ENCODE assay signal across 1 cellular context in the genomic region with DNA sequence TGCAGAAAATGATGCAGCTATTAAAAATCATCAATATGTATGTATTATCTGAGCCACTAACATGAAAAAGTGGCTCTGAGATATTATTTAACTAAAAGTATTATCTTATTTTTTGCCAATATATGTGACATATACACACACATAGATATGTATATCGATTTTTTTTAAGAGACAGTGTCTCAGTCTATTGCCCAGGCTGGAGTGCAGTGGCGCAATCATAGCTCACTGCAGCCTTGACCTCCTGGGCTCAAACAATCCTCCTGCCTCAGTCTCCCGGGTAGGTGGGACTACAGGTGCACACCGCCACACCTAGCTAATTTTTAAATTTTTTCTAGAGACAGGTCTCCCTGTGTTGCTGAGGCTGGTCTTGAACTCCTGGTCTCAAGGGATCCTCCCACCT.
TF ChIP-seq lines count a peak whose summit lies in the region.

No MANE protein-coding gene starts in this region.

TF ChIP-seq in IMR-90, 13 proteins besides CTCF, POLR2A, EP300 and RAD21 (continued from another document):
- no peak for TF ChIP-seq FOS (IDR thresholded peaks at IDR 0.05; ENCODE audit: low read depth, low read length)
- TF ChIP-seq, protein P1, sequence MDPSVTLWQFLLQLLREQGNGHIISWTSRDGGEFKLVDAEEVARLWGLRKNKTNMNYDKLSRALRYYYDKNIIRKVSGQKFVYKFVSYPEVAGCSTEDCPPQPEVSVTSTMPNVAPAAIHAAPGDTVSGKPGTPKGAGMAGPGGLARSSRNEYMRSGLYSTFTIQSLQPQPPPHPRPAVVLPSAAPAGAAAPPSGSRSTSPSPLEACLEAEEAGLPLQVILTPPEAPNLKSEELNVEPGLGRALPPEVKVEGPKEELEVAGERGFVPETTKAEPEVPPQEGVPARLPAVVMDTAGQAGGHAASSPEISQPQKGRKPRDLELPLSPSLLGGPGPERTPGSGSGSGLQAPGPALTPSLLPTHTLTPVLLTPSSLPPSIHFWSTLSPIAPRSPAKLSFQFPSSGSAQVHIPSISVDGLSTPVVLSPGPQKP (IDR thresholded peaks at IDR 0.05; ENCODE audit: borderline replicate concordance, low read depth, low read length) = no peak
- no peak for TF ChIP-seq RFX5 (IDR thresholded peaks at IDR 0.05; ENCODE audit: low read depth, low read length)
- TF ChIP-seq NFE2L2 (IDR thresholded peaks at IDR 0.05; ENCODE audit: low read depth, low read length) = no peak
- TF ChIP-seq BHLHE40 (IDR thresholded peaks at IDR 0.05; ENCODE audit: low read depth, low read length) = no peak
- no peak for TF ChIP-seq MAFK (IDR thresholded peaks at IDR 0.05; ENCODE audit: low read depth, low read length)
- TF ChIP-seq CHD1 (IDR thresholded peaks at IDR 0.05; ENCODE audit: low read depth, low read length) = no peak
- no peak for TF ChIP-seq SMC3 (IDR thresholded peaks at IDR 0.05; ENCODE audit: low read depth, low read length)
- TF ChIP-seq RCOR1 (IDR thresholded peaks at IDR 0.05; ENCODE audit: insufficient replicate concordance, low read length) = no peak
